9 cellular contexts compared by ENCODE assay signal in the genomic region with DNA sequence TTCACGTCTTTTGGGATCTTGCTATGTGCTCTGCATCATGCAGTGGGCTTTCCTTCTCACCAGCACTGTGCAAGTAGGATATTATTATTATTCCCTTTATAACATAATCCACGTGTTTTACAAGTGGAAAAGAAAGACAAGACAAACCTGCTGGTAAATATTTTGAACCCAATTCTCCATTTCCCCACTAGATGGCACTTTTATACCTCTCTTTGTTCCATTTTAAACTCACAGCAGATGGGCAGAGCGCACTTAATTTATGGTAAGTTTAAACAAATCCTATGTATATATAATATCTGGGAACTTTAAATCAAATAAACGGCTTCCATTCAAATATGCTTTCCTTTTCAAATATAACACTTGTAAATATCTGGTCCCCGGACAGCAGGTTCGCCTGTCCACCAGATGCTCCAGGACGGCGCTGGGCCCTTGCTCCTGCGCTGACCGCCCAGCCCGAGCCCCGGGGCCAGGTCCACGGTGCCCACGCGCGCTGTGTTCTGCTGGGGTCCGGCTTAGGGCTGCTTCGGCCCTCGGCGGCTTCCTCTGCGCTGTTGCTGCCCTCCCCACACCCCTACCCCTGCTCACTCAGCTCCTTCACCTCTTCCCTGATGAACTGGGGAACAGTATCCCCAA. TPM values are rescaled to one million over a fixed set of nuclear protein-coding genes. Genes with fewer than 3 reads are reported as not detected.
DNase-seq lines count a peak whose midpoint lies in the region; ATAC-seq and TF ChIP-seq lines count a peak whose summit lies in the region.
"Had no signal": no experiment of that assay in that cellular context is flagged by ENCODE, and none has a peak within 500 bp of the region (broad histone marks: within the 10 kb centered on the region; RNA-seq: fewer than 3 reads in every experiment).

No MANE protein-coding gene starts in this region.

- no peaks in the 10 kb centered on the region for H3K9me3 ChIP-seq in DOHH2 (ENCODE audit: control insufficient read depth, insufficient read depth, low read length)
- no peaks in the 10 kb centered on the region for H3K9me3 ChIP-seq in PC-9 (ENCODE audit: insufficient read depth, low read depth)
- no peaks in the 10 kb centered on the region for H3K9me3 ChIP-seq in osteoblast (ENCODE audit: low read depth, low read length)

- no peaks in the 10 kb centered on the region for H3F3A ChIP-seq in DOHH2 (ENCODE audit: control insufficient read depth, insufficient read depth)
- H3F3A ChIP-seq in PC-9 (ENCODE audit: insufficient read depth, low read depth), result no peaks in the 10 kb centered on the region

- intact Hi-C loops in PC-9 (cut with micrococcal nuclease; ENCODE audit: unreplicated experiment), result loop anchor here (1.0 to 5.0 kb wide), 2 partner anchors 290 to 430 kb away; no protein-coding TSS in a partner anchor

- ATAC-seq in HG03159 (IDR thresholded peaks at IDR 0.05; ENCODE audit: unreplicated experiment), result peak; percentile 51
- no peak for ATAC-seq in HG02852 (IDR thresholded peaks at IDR 0.05; ENCODE audit: unreplicated experiment)

- DNase-seq in PC-9 (no peak), epithelial cell of proximal tubule (ENCODE audit: low read depth) (peak; percentile 20), osteoblast (ENCODE audit: insufficient read length, low spot score, missing footprints) (peak; percentile 92), NCI-H1436 (lab: John Stamatoyannopoulos, UW) (no peak)
- no peak for DNase-seq in activated effector memory CD4-positive, alpha-beta T cell treated with Interleukin-2 at 50 U/mL for 16 hours

- H4K20me1 ChIP-seq in DOHH2 (ENCODE audit: control insufficient read depth, insufficient read depth, low read depth, low read length), result no peaks in the 10 kb centered on the region
- H4K20me1 ChIP-seq in PC-9 (ENCODE audit: insufficient read depth), result no peaks in the 10 kb centered on the region
- no peaks in the 10 kb centered on the region for H4K20me1 ChIP-seq in osteoblast (ENCODE audit: insufficient read depth, low read length)

- H3K36me3 ChIP-seq in DOHH2 (ENCODE audit: control insufficient read depth, low read length) (no peaks in the 10 kb centered on the region), PC-9 (ENCODE audit: low read depth) (no peaks in the 10 kb centered on the region), osteoblast (ENCODE audit: insufficient read depth, low read length) (no peaks in the 10 kb centered on the region)

- no peak overlapping the region for H2AFZ ChIP-seq in PC-9
- no peak overlapping the region for H2AFZ ChIP-seq in osteoblast (ENCODE audit: low read length)

- CTCF ChIA-PET in PC-9 (lab: Charles Lee), result interaction anchor here (0.6 kb wide), 1 partner anchor 235 kb away, joined by 3 read pairs; no protein-coding TSS in a partner anchor

- POLR2A ChIA-PET in PC-9 (lab: Charles Lee; ENCODE audit: unreplicated experiment), result no interaction called here

- H3K27ac ChIP-seq in DOHH2 (ENCODE audit: low read depth, low read length) (no peak overlapping the region), PC-9 (no peak overlapping the region), osteoblast (ENCODE audit: low read depth, low read length) (no peak overlapping the region)

- no TSS peak for BruUV-seq in PC-9 (replicated peaks; lab: Mats Ljungman, UMichigan)

- H3K27me3 ChIP-seq in DOHH2 (ENCODE audit: control insufficient read depth, low read length) (peaks cover 3% of the 10 kb centered on the region; the same call in 1 of the 2 replicates), PC-9 (ENCODE audit: insufficient read depth, low read depth) (peaks cover 14% of the 10 kb centered on the region), osteoblast (ENCODE audit: insufficient read depth, low read length) (peaks cover 9% of the 10 kb centered on the region)

- no peaks in the 10 kb centered on the region for H3K9me2 ChIP-seq in DOHH2 (replicated peaks; ENCODE audit: control insufficient read depth, low read length)
- H3K9me2 ChIP-seq in PC-9 (ENCODE audit: insufficient read depth), result no peaks in the 10 kb centered on the region

- TF ChIP-seq CTCF in DOHH2 (IDR thresholded peaks at IDR 0.05; ENCODE audit: low read depth, low read length, poor library complexity, severe bottlenecking) (peak; percentile 58), PC-9 (conservative IDR thresholded peaks at IDR 0.05) (peak; percentile 67), epithelial cell of proximal tubule (conservative IDR thresholded peaks at IDR 0.05; ENCODE audit: low read depth, low read length) (peak; percentile 68), osteoblast (IDR thresholded peaks at IDR 0.05; ENCODE audit: extremely low read depth, low read depth, low read length) (peak; percentile 64)

- H3K79me2 ChIP-seq in DOHH2 (ENCODE audit: control insufficient read depth, low read length) (no peaks in the 10 kb centered on the region), PC-9 (ENCODE audit: low read depth) (no peaks in the 10 kb centered on the region), osteoblast (ENCODE audit: insufficient read depth, low read length) (no peaks in the 10 kb centered on the region)

- H3K4me2 ChIP-seq in DOHH2 (ENCODE audit: low read length), result no peak overlapping the region
- H3K4me2 ChIP-seq in PC-9, result no peak overlapping the region
- no peak overlapping the region for H3K4me2 ChIP-seq in osteoblast (ENCODE audit: insufficient read depth, low read length)

- H3K4me1 ChIP-seq in DOHH2 (ENCODE audit: control insufficient read depth, low read length) (no peaks in the 10 kb centered on the region), PC-9 (replicated peaks; ENCODE audit: insufficient read depth) (no peaks in the 10 kb centered on the region), osteoblast (ENCODE audit: insufficient read depth, low read length) (no peaks in the 10 kb centered on the region)

- no peak overlapping the region for H3K4me3 ChIP-seq in DOHH2 (ENCODE audit: low read length)
- no peak overlapping the region for H3K4me3 ChIP-seq in PC-9
- H3K4me3 ChIP-seq in epithelial cell of proximal tubule (ENCODE audit: low read depth, low read length), result no peak overlapping the region
- H3K4me3 ChIP-seq in osteoblast (ENCODE audit: insufficient read depth, low read length), result no peak overlapping the region

RNA-seq across cellular contexts. Expression of a gene that starts 31.1 kb away (rescaled TPM):
- total RNA-seq in PC-9 (2021) (not detected in 2 replicates), epithelial cell of proximal tubule (not detected in 2 replicates), osteoblast (not detected in 2 replicates)
- total RNA-seq: activated CD8-positive, alpha-beta memory T cell treated with anti-CD3 and anti-CD28 coated beads for 36 hours had no signal

Comparison
In these comparisons a context has a peak if more than half of its experiments do, and no peak if none do; other contexts are left out.
1. DNase-seq: peak in epithelial cell of proximal tubule (single experiment) and osteoblast (single experiment); none in PC-9 (0 of 2), activated effector memory CD4-positive, alpha-beta T cell treated with Interleukin-2 at 50 U/mL for 16 hours (single experiment) and NCI-H1436 (single experiment).
2. Peak in every context shown above with its lines, with median percentiles within 50 percentile points of each other: CTCF ChIP-seq.